12 cellular contexts compared by ENCODE assay signal in genomic region chr2:31414601-31415241, GRCh38. TPM values are rescaled to one million over a fixed set of nuclear protein-coding genes. Genes with fewer than 3 reads are reported as not detected.
DNase-seq lines count a peak whose midpoint lies in the region; ATAC-seq and TF ChIP-seq lines count a peak whose summit lies in the region.
"Had no signal": no experiment of that assay in that cellular context is flagged by ENCODE, and none has a peak within 500 bp of the region (broad histone marks: within the 10 kb centered on the region; RNA-seq: fewer than 3 reads in every experiment).

Gene XDH (minus strand): TSS chr2:31414742. CDS start chr2:31414666, 76 bp downstream.

- H3K36me3 ChIP-seq in Peyer's patch (no peaks in the 10 kb centered on the region), upper lobe of right lung (no peaks in the 10 kb centered on the region)
- H3K36me3 ChIP-seq: gastroesophageal sphincter had no signal

- H3K27me3 ChIP-seq in Peyer's patch (no peaks in the 10 kb centered on the region), upper lobe of right lung (no peaks in the 10 kb centered on the region)

- no peaks in the 10 kb centered on the region for H3K36me3 Mint-ChIP-seq in activated naive CD8-positive, alpha-beta T cell treated with anti-CD3 and anti-CD28 coated beads, Interleukin-2, amount 50 U/mL, for 24 hours (ENCODE audit: low read depth)
- no peaks in the 10 kb centered on the region for H3K36me3 Mint-ChIP-seq in activated naive CD8-positive, alpha-beta T cell treated with anti-CD3 and anti-CD28 coated beads for 36 hours

- H3K27ac Mint-ChIP-seq in activated naive CD8-positive, alpha-beta T cell treated with anti-CD3 and anti-CD28 coated beads, Interleukin-2, amount 50 U/mL, for 24 hours = no peak within 1 kb of the TSS
- no peak within 1 kb of the TSS for H3K27ac Mint-ChIP-seq in activated naive CD8-positive, alpha-beta T cell treated with anti-CD3 and anti-CD28 coated beads for 36 hours

- peaks cover 18% of the 10 kb centered on the region for H3K9me3 Mint-ChIP-seq in activated naive CD8-positive, alpha-beta T cell treated with anti-CD3 and anti-CD28 coated beads, Interleukin-2, amount 50 U/mL, for 24 hours
- H3K9me3 Mint-ChIP-seq in activated naive CD8-positive, alpha-beta T cell treated with anti-CD3 and anti-CD28 coated beads for 36 hours = peaks cover 19% of the 10 kb centered on the region

- peak within 1 kb of the TSS in 3 of 4 donors; percentile 47 to 88 (median 83) for H3K27ac ChIP-seq in Peyer's patch
- H3K27ac ChIP-seq in upper lobe of right lung = no peak within 1 kb of the TSS
- H3K27ac ChIP-seq: gastroesophageal sphincter had no signal

- peaks cover 0 to 7% (median 0%) of the 10 kb centered on the region in 4 donors for H3K9me3 ChIP-seq in Peyer's patch
- peaks cover 13% of the 10 kb centered on the region for H3K9me3 ChIP-seq in upper lobe of right lung

- no peak for DNase-seq in activated naive CD8-positive, alpha-beta T cell treated with anti-CD3 and anti-CD28 coated beads, Interleukin-2, amount 50 U/mL, for 24 hours
- no peak for DNase-seq in activated naive CD8-positive, alpha-beta T cell treated with anti-CD3 and anti-CD28 coated beads for 36 hours
- DNase-seq in Peyer's patch (peak in 1 of 3 donors; percentile 64), foreskin fibroblast (peak; percentile 69 to 70), upper lobe of right lung (no peak), activated gamma-delta T cell (lab: John Stamatoyannopoulos, UW) (no peak)
- DNase-seq: activated naive CD4-positive, alpha-beta T cell treated with Interleukin-2 at 50 U/mL for 16 hours; left ventricle myocardium superior had no signal

- H3K4me1 ChIP-seq in Peyer's patch = peaks cover 0 to 17% (median 0%) of the 10 kb centered on the region in 4 donors
- no peaks in the 10 kb centered on the region for H3K4me1 ChIP-seq in upper lobe of right lung
- H3K4me1 ChIP-seq: gastroesophageal sphincter had no signal

- TF ChIP-seq CTCF in Peyer's patch (IDR thresholded peaks at IDR 0.05) (peak in 1 of 6 experiments; percentile 4), foreskin fibroblast (IDR thresholded peaks at IDR 0.05; ENCODE audit: low read depth, low read length) (no peak), upper lobe of right lung (IDR thresholded peaks at IDR 0.05) (no peak)

- peak; percentile 91 to 93 for TF ChIP-seq POLR2A in Peyer's patch (IDR thresholded peaks at IDR 0.05)

- ATAC-seq in activated naive CD8-positive, alpha-beta T cell treated with anti-CD3 and anti-CD28 coated beads, Interleukin-2, amount 50 U/mL, for 24 hours = peak; percentile 63
- ATAC-seq in upper lobe of right lung (peak; percentile 82), GM19467 (IDR thresholded peaks at IDR 0.05; ENCODE audit: unreplicated experiment) (no peak), GM18868 (IDR thresholded peaks at IDR 0.05; ENCODE audit: unreplicated experiment) (no peak)
- ATAC-seq: gastroesophageal sphincter, left ventricle myocardium superior had no signal

- H3K4me3 ChIP-seq in Peyer's patch = peak within 1 kb of the TSS in 3 of 4 donors; percentile 10 to 55 (median 49)
- no peak within 1 kb of the TSS for H3K4me3 ChIP-seq in foreskin fibroblast (ENCODE audit: low read depth in 1 of 2, low read length in 2 of 2)
- no peak within 1 kb of the TSS for H3K4me3 ChIP-seq in upper lobe of right lung
- H3K4me3 ChIP-seq: gastroesophageal sphincter, K562 had no signal

- H3K4me1 Mint-ChIP-seq in activated naive CD8-positive, alpha-beta T cell treated with anti-CD3 and anti-CD28 coated beads, Interleukin-2, amount 50 U/mL, for 24 hours = peaks cover 4% of the 10 kb centered on the region
- H3K4me1 Mint-ChIP-seq in activated naive CD8-positive, alpha-beta T cell treated with anti-CD3 and anti-CD28 coated beads for 36 hours = peaks cover 4% of the 10 kb centered on the region

- H3K4me3 Mint-ChIP-seq in activated naive CD8-positive, alpha-beta T cell treated with anti-CD3 and anti-CD28 coated beads, Interleukin-2, amount 50 U/mL, for 24 hours = no peak within 1 kb of the TSS
- H3K4me3 Mint-ChIP-seq in activated naive CD8-positive, alpha-beta T cell treated with anti-CD3 and anti-CD28 coated beads for 36 hours = no peak within 1 kb of the TSS

- intact Hi-C loops in upper lobe of right lung (cut with DNase I) = no loop called here

- H3K27me3 Mint-ChIP-seq in activated naive CD8-positive, alpha-beta T cell treated with anti-CD3 and anti-CD28 coated beads, Interleukin-2, amount 50 U/mL, for 24 hours = peaks cover 10% of the 10 kb centered on the region
- H3K27me3 Mint-ChIP-seq in activated naive CD8-positive, alpha-beta T cell treated with anti-CD3 and anti-CD28 coated beads for 36 hours = peaks cover 19% of the 10 kb centered on the region

RNA-seq across cellular contexts. Expression of gene XDH, which starts in this region (rescaled TPM):
- not detected for total RNA-seq in activated naive CD8-positive, alpha-beta T cell treated with anti-CD3 and anti-CD28 coated beads for 36 hours
- total RNA-seq in Peyer's patch = 100 to 1,000 TPM in 1 of 4 donors, 10 to 100 TPM in 3; 19.0 to 108 (median 92.3) TPM
- total RNA-seq in upper lobe of right lung = 0.41 TPM
- total RNA-seq: left ventricle myocardium superior had no signal

Comparison
In these comparisons a context has a peak if more than half of its experiments do, and no peak if none do; other contexts are left out.
1. RNA of gene XDH (total RNA-seq): 19.0 to 108 TPM in Peyer's patch; 0.41 TPM in upper lobe of right lung (single experiment) and not detected in activated naive CD8-positive, alpha-beta T cell treated with anti-CD3 and anti-CD28 coated beads for 36 hours; every median in the first group is over 10 times any median in the second.
2. Peak in ATAC-seq in upper lobe of right lung; RNA of the gene not detected or under 1 TPM.
3. DNase-seq: peak in foreskin fibroblast (2 of 2); none in activated naive CD8-positive, alpha-beta T cell treated with anti-CD3 and anti-CD28 coated beads, Interleukin-2, amount 50 U/mL, for 24 hours (single experiment), activated naive CD8-positive, alpha-beta T cell treated with anti-CD3 and anti-CD28 coated beads for 36 hours (single experiment), upper lobe of right lung (single experiment) and activated gamma-delta T cell (single experiment).
4. H3K4me3 ChIP-seq: peak in Peyer's patch (3 of 4); none in foreskin fibroblast (0 of 2) and upper lobe of right lung (single experiment).